Comparison of ENCODE assay signal across 11 cellular contexts in genomic region chr16:30656388-30656787, GRCh38. TPM values are rescaled to one million over a fixed set of nuclear protein-coding genes. Genes with fewer than 3 reads are reported as not detected.
DNase-seq lines count a peak whose midpoint lies in the region; ATAC-seq and TF ChIP-seq lines count a peak whose summit lies in the region.
"Had no signal": no experiment of that assay in that cellular context is flagged by ENCODE, and none has a peak within 500 bp of the region (broad histone marks: within the 10 kb centered on the region; RNA-seq: fewer than 3 reads in every experiment).

No MANE protein-coding gene starts in this region.

- peaks cover 17% of the 10 kb centered on the region for H4K20me1 ChIP-seq in DND-41 (ENCODE audit: insufficient read depth, low read length)

- H3K4me1 ChIP-seq in DND-41 (ENCODE audit: insufficient read depth, low read length) (peaks cover 55% of the 10 kb centered on the region), sigmoid colon (peaks cover 0 to 57% (median 52%) of the 10 kb centered on the region in 4 donors)

- H3K4me2 ChIP-seq in DND-41 (ENCODE audit: insufficient read depth, low read length), result peak overlapping the region; percentile 75; the same call in 1 of the 2 replicates

- DNase-seq in DND-41 (no peak), T-cell (no peak), sigmoid colon (no peak), NCI-H2171 (lab: John Stamatoyannopoulos, UW) (no peak), GM19240 (ENCODE audit: insufficient read length, low spot score) (no peak)
- DNase-seq: NCI-H446 treated with DMSO at 0.1 percent for 48 hours; retina; stimulated activated CD4-positive, alpha-beta T cell treated with anti-CD3 and anti-CD28 coated beads, Interleukin-4, amount 100 ng/mL, for 24 hours had no signal

- H3K36me3 Mint-ChIP-seq in T-cell, result peaks cover 29% of the 10 kb centered on the region
- H3K36me3 Mint-ChIP-seq in dendritic cell treated with granulocyte-macrophage colony-stimulating factor and Interleukin-4, amounts not matched to agents 40 ng/mL and 50 ng/mL, for 4 days (ENCODE audit: low read depth), result peaks cover 91% of the 10 kb centered on the region

- TF ChIP-seq EP300 in sigmoid colon (IDR thresholded peaks at IDR 0.05), result no peak

- 95 to 96% methylated on average over 8 of the region's 8 CpGs for WGBS in sigmoid colon, 2 donors

- H3K36me3 ChIP-seq in DND-41 (ENCODE audit: insufficient read depth, low read length) (peaks cover 63% of the 10 kb centered on the region), sigmoid colon (peaks cover 20 to 55% (median 44%) of the 10 kb centered on the region in 4 donors)

- peak overlapping the region; percentile 61 to 78 for H3K27ac Mint-ChIP-seq in T-cell
- peak overlapping the region; percentile 100 for H3K27ac Mint-ChIP-seq in dendritic cell treated with granulocyte-macrophage colony-stimulating factor and Interleukin-4, amounts not matched to agents 40 ng/mL and 50 ng/mL, for 4 days

- 0 out of 2 replicates have a peak overlapping the region, but pooled peaks have one; percentile 57 for H3K9ac ChIP-seq in DND-41 (ENCODE audit: low read depth, low read length)

- no peak overlapping the region for H2AFZ ChIP-seq in DND-41 (ENCODE audit: low read depth, low read length)

- CTCF ChIA-PET in T-cell (lab: Charles Lee), result interaction anchor here (0.6 kb wide), 2 partner anchors 30 to 38 kb away, joined by 5 to 6 read pairs; no protein-coding TSS in a partner anchor

- peaks cover 40% of the 10 kb centered on the region for H3K79me2 ChIP-seq in DND-41 (ENCODE audit: insufficient read depth, low read length)

- H3K27ac ChIP-seq in DND-41 (ENCODE audit: low read length), result no peak overlapping the region
- H3K27ac ChIP-seq in sigmoid colon, result peak overlapping the region; percentile 83 to 97 (median 94)

- no peak for TF ChIP-seq CTCF in DND-41 (IDR thresholded peaks at IDR 0.05; ENCODE audit: borderline replicate concordance, extremely low read depth, low read length, poor library complexity, severe bottlenecking)
- no peak for TF ChIP-seq CTCF in sigmoid colon (IDR thresholded peaks at IDR 0.05)

- H3K4me1 Mint-ChIP-seq in T-cell, result peaks cover 41 to 44% (median 44%) of the 10 kb centered on the region in 3 donors
- H3K4me1 Mint-ChIP-seq in dendritic cell treated with granulocyte-macrophage colony-stimulating factor and Interleukin-4, amounts not matched to agents 40 ng/mL and 50 ng/mL, for 4 days (ENCODE audit: low read depth), result peaks cover 65% of the 10 kb centered on the region

- TF ChIP-seq POLR2A in sigmoid colon (IDR thresholded peaks at IDR 0.05), result no peak

- H3K27me3 ChIP-seq in DND-41 (ENCODE audit: insufficient read depth, low read length, poor library complexity), result no peaks in the 10 kb centered on the region
- no peaks in the 10 kb centered on the region for H3K27me3 ChIP-seq in sigmoid colon

- ATAC-seq in DND-41 (ENCODE audit: insufficient read depth, low read depth) (no peak), T-cell (replicated peaks in 1 of 4) (no peak), HG02610 (IDR thresholded peaks at IDR 0.05; ENCODE audit: unreplicated experiment) (no peak)
- ATAC-seq: Panc1 had no signal

- H3K4me3 ChIP-seq in DND-41 (ENCODE audit: low read depth in 1 of 2, low read length in 2 of 2) (no peak overlapping the region), sigmoid colon (no peak overlapping the region)

- intact Hi-C loops in dendritic cell treated with granulocyte-macrophage colony-stimulating factor and Interleukin-4, amounts not matched to agents 40 ng/mL and 50 ng/mL, for 4 days (cut with micrococcal nuclease), result loop anchor here (5.0 kb wide), 2 partner anchors 106 to 416 kb away; partner anchors contain the start of genes CFAP119, RNF40, ZNF646 and ZNF668
- intact Hi-C loops in sigmoid colon (cut with DNase I), result loop anchor here (2.0 to 10.0 kb wide), 4 partner anchors 130 to 842 kb away; partner anchors contain the start of genes FBXL19, PAGR1, PRRT2 and TBX6

- no peaks in the 10 kb centered on the region for H3K9me3 ChIP-seq in DND-41 (ENCODE audit: insufficient read depth, low read length, severe bottlenecking)
- H3K9me3 ChIP-seq in sigmoid colon, result no peaks in the 10 kb centered on the region

- POLR2A ChIA-PET in T-cell (lab: Charles Lee), result interaction anchor here in 1 of 2 donors (0.5 kb wide), 1 partner anchor 76 kb away, joined by 3 read pairs; no protein-coding TSS in a partner anchor

- no peaks in the 10 kb centered on the region for H3K9me3 Mint-ChIP-seq in T-cell
- no peaks in the 10 kb centered on the region for H3K9me3 Mint-ChIP-seq in dendritic cell treated with granulocyte-macrophage colony-stimulating factor and Interleukin-4, amounts not matched to agents 40 ng/mL and 50 ng/mL, for 4 days

- no peaks in the 10 kb centered on the region for H3K27me3 Mint-ChIP-seq in T-cell
- no peaks in the 10 kb centered on the region for H3K27me3 Mint-ChIP-seq in dendritic cell treated with granulocyte-macrophage colony-stimulating factor and Interleukin-4, amounts not matched to agents 40 ng/mL and 50 ng/mL, for 4 days

- peak overlapping the region in 1 of 3 donors; percentile 22 for H3K4me3 Mint-ChIP-seq in T-cell
- no peak overlapping the region for H3K4me3 Mint-ChIP-seq in dendritic cell treated with granulocyte-macrophage colony-stimulating factor and Interleukin-4, amounts not matched to agents 40 ng/mL and 50 ng/mL, for 4 days

RNA-seq across cellular contexts. Expression of gene FBRS, which starts 1.8 kb away (rescaled TPM):
- total RNA-seq in T-cell (100 to 1,000 TPM; 159 to 186 (median 167) TPM), sigmoid colon (10 to 100 TPM; 12.5 to 29.6 (median 22.7) TPM)
- polyA plus RNA-seq in sigmoid colon, result 10 to 100 TPM; 26.4 to 61.6 (median 30.0) TPM

RNA-seq across cellular contexts. Expression of gene PRR14, which starts 5.6 kb away (rescaled TPM):
- total RNA-seq in T-cell (100 to 1,000 TPM in 2 of 5 donors, 10 to 100 TPM in 3; 57.9 to 121 (median 89.6) TPM), sigmoid colon (10 to 100 TPM; 20.8 to 37.5 (median 29.4) TPM)
- 10 to 100 TPM; 28.8 to 51.4 (median 38.4) TPM for polyA plus RNA-seq in sigmoid colon

RNA-seq across cellular contexts. Expression of gene SRCAP, which starts 42.6 kb away (rescaled TPM):
- total RNA-seq in T-cell (100 to 1,000 TPM in 3 of 5 donors, 10 to 100 TPM in 2; 82.8 to 124 (median 114) TPM), sigmoid colon (10 to 100 TPM; 13.2 to 39.1 (median 23.4) TPM)
- polyA plus RNA-seq in sigmoid colon, result 10 to 100 TPM in 1 of 3 donors, 1 to 10 TPM in 2; 2.4 to 37.3 (median 9.0) TPM

RNA-seq across cellular contexts. Expression of gene ZNF689, which starts 46.2 kb away (rescaled TPM):
- total RNA-seq in T-cell (10 to 100 TPM; 11.0 to 13.7 (median 12.4) TPM), sigmoid colon (10 to 100 TPM in 1 of 4 donors, 1 to 10 TPM in 3; 7.9 to 10.3 (median 9.8) TPM)
- 1 to 10 TPM; 3.6 to 5.2 (median 4.9) TPM for polyA plus RNA-seq in sigmoid colon

Comparison
In these comparisons a context has a peak if more than half of its experiments do, and no peak if none do; other contexts are left out.
1. RNA of gene FBRS, which starts 1.8 kb away (total RNA-seq): 159 to 186 TPM in T-cell; 12.5 to 29.6 TPM in sigmoid colon; every median in the first group is over 4 times any median in the second.